In the genomic region with DNA sequence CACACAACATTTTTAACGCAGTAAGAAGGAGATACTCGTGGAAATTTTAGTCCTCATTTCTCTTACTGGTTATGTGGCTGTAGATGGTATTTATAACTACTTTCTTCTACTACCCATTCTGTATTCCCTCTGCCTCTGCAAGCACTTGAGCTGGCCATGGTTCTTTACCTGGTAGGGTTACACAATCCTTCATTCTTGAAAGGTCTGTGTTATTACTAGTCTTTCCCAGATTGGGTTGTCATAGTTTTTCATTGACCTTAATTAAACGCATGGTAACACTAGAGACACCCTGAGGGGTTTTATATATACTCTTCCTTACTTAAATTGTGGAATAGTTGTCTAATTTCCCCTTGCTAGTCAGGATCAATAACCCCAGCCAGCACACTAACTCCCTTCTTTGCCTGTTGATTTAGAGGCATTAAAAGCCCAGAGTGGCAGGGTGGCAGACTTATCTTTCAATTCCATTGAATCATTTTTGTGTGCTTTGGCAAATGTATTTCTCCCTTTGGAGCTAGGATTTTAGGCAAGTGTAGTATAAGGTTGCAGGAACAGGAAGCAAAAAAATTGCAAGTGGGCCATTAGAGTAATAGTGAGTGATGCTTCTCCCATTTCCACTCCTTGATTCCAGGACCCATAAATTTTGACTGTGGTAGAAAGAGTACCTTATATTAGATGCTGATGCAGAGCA, we compare ENCODE assay signal across 22 cellular contexts.
"Had no signal": no experiment of that assay in that cellular context is flagged by ENCODE, and none has a peak within 500 bp of the region (broad histone marks: within the 10 kb centered on the region; RNA-seq: fewer than 3 reads in every experiment).

No MANE protein-coding gene starts in this region.

- H3K36me3 Mint-ChIP-seq: naive B cell had no signal

- H3K27ac Mint-ChIP-seq: nephron had no signal

- H3K4me3 ChIP-seq: coronary artery, heart left ventricle, lung, prostate gland, sigmoid colon, skin epidermis, stomach, thoracic aorta, transverse colon had no signal

- H3K4me1 Mint-ChIP-seq: naive B cell, nephron had no signal

- H3K9me3 Mint-ChIP-seq: naive B cell had no signal

- H3K4me3 Mint-ChIP-seq: naive B cell, nephron had no signal

- DNase-seq: effector memory CD4-positive, alpha-beta T cell; erythroblast; foreskin melanocyte; heart left ventricle; hippocampal formation; left colon; left ventricle myocardium superior; naive B cell; occipital lobe; retina; sigmoid colon; stimulated activated CD4-positive, alpha-beta T cell treated with anti-CD3 and anti-CD28 coated beads, Interleukin-2, amount 100 ng/mL, for 24 hours; stimulated activated naive CD4-positive, alpha-beta T cell; transverse colon had no signal

- ATAC-seq: left colon had no signal

- H3K27ac ChIP-seq: coronary artery, heart left ventricle, parathyroid adenoma, prostate gland, sigmoid colon, skin epidermis, stomach, thoracic aorta, transverse colon had no signal
